17 cellular contexts compared by ENCODE assay signal in genomic region chr3:145032790-145033189, GRCh38.
DNase-seq lines count a peak whose midpoint lies in the region; ATAC-seq, FAIRE-seq and TF ChIP-seq lines count a peak whose summit lies in the region.
"Had no signal": no experiment of that assay in that cellular context is flagged by ENCODE, and none has a peak within 500 bp of the region (broad histone marks: within the 10 kb centered on the region; RNA-seq: fewer than 3 reads in every experiment).

No MANE protein-coding gene starts in this region.

- no peak for TF ChIP-seq CTCF in fibroblast of mammary gland (conservative IDR thresholded peaks at IDR 0.05; ENCODE audit: control insufficient read depth, insufficient read depth, low read depth, low read length)
- no peak for TF ChIP-seq CTCF in retinal pigment epithelial cell (conservative IDR thresholded peaks at IDR 0.05; ENCODE audit: low read depth, low read length)
- TF ChIP-seq CTCF in foreskin keratinocyte (conservative IDR thresholded peaks at IDR 0.05) = no peak

- DNase-seq in GM19239 (ENCODE audit: insufficient read length, low spot score) = no peak
- peak; percentile 31 for DNase-seq in NCI-H226
- DNase-seq in fibroblast of mammary gland (ENCODE audit: low read depth) = peak; percentile 27
- DNase-seq in retinal pigment epithelial cell (ENCODE audit: low read depth) = peak; percentile 27
- no peak for DNase-seq in stimulated activated CD4-positive, alpha-beta T cell treated with anti-CD3 and anti-CD28 coated beads, Interleukin-4, amount 100 ng/mL, for 4 hours
- no peak for DNase-seq in foreskin keratinocyte
- DNase-seq in stimulated activated CD4-positive, alpha-beta T cell treated with anti-CD3 and anti-CD28 coated beads, Interleukin-12 subunit alpha, Interleukin-12 subunit beta, amount 100 ng/mL, for 4 hours = no peak
- DNase-seq: 8988T; Calu3; CD8-positive, alpha-beta T cell; DMS79 treated with DMSO at 0.1 percent for 48 hours; GF-D8; H9 had no signal

- ATAC-seq in foreskin keratinocyte = no peak
- ATAC-seq: CD8-positive, alpha-beta T cell had no signal

- H3K27me3 ChIP-seq in foreskin keratinocyte = no peaks in the 10 kb centered on the region
- H3K27me3 ChIP-seq: BLaER1 treated with 17β-estradiol and CSF1 and Interleukin-3, amounts not matched to agents 10 nM and 100 nM had no signal

- H3K4me3 ChIP-seq in fibroblast of mammary gland (ENCODE audit: control insufficient read depth, low read depth, low read length) = no peak overlapping the region
- no peak overlapping the region for H3K4me3 ChIP-seq in retinal pigment epithelial cell (ENCODE audit: low read length)
- H3K4me3 ChIP-seq: BLaER1 treated with 17β-estradiol and CSF1 and Interleukin-3, amounts not matched to agents 10 nM and 100 nM had no signal

- H3K27ac ChIP-seq in foreskin keratinocyte = no peak overlapping the region
- H3K27ac ChIP-seq: BLaER1 treated with 17β-estradiol and CSF1 and Interleukin-3, amounts not matched to agents 10 nM and 100 nM; HL-60 had no signal

- H3K4me1 ChIP-seq in foreskin keratinocyte = no peaks in the 10 kb centered on the region

- FAIRE-seq in GM19239 (lab: Jason Lieb, UNC) = peak; percentile 8
- FAIRE-seq: H1, HTR-8/SVneo had no signal

Comparison
In these comparisons a context has a peak if more than half of its experiments do, and no peak if none do; other contexts are left out.
1. DNase-seq: peak in NCI-H226 (single experiment), fibroblast of mammary gland (single experiment) and retinal pigment epithelial cell (single experiment); none in GM19239 (single experiment), stimulated activated CD4-positive, alpha-beta T cell treated with anti-CD3 and anti-CD28 coated beads, Interleukin-4, amount 100 ng/mL, for 4 hours (0 of 2), foreskin keratinocyte (0 of 2) and stimulated activated CD4-positive, alpha-beta T cell treated with anti-CD3 and anti-CD28 coated beads, Interleukin-12 subunit alpha, Interleukin-12 subunit beta, amount 100 ng/mL, for 4 hours (single experiment).